In genomic region chr1:167627865-167628641, GRCh38 we compare ENCODE assay signal across 8 cellular contexts. TPM values are rescaled to one million over a fixed set of nuclear protein-coding genes. Genes with fewer than 3 reads are reported as not detected.
DNase-seq lines count a peak whose midpoint lies in the region; ATAC-seq and TF ChIP-seq lines count a peak whose summit lies in the region.

No MANE protein-coding gene starts in this region.

- peaks cover 17% of the 10 kb centered on the region for H3K36me3 Mint-ChIP-seq in activated CD4-positive, alpha-beta T cell treated with anti-CD3 and anti-CD28 coated beads for 36 hours (ENCODE audit: low read depth)

- peaks cover 53% of the 10 kb centered on the region for H3K4me1 Mint-ChIP-seq in activated CD4-positive, alpha-beta T cell treated with anti-CD3 and anti-CD28 coated beads for 36 hours

- peak; percentile 77 for DNase-seq in KG1 (lab: John Stamatoyannopoulos, UW)
- DNase-seq in activated CD4-positive, alpha-beta T cell treated with anti-CD3 and anti-CD28 coated beads for 36 hours, result peak; percentile 87
- peak; percentile 64 for DNase-seq in germinal center (ENCODE audit: low spot score)
- peak; percentile 70 to 71 for DNase-seq in stimulated activated CD8-positive, alpha-beta memory T cell treated with anti-CD3 and anti-CD28 coated beads, Interleukin-15, amount 100 ng/mL, for 48 hours (ENCODE audit: low read depth in 2 of 2)
- no peak for DNase-seq in NCI-H128 (lab: John Stamatoyannopoulos, UW; ENCODE audit: unreplicated experiment)
- no peak for DNase-seq in NCI-H2107 (lab: John Stamatoyannopoulos, UW)

- H3K4me3 Mint-ChIP-seq in activated CD4-positive, alpha-beta T cell treated with anti-CD3 and anti-CD28 coated beads for 36 hours, result peak overlapping the region; percentile 85

- POLR2A ChIA-PET in activated CD4-positive, alpha-beta T cell treated with anti-CD3 and anti-CD28 coated beads for 36 hours (lab: Charles Lee), result interaction anchor here (0.6 to 1.3 kb wide), 3 partner anchors 9 to 76 kb away, joined by 3 to 6 read pairs (median 4); no protein-coding TSS in a partner anchor

- intact Hi-C loops in activated CD4-positive, alpha-beta T cell treated with anti-CD3 and anti-CD28 coated beads for 36 hours (cut with DNase I, micrococcal nuclease), result loop anchor here (1.0 to 5.0 kb wide), 6 partner anchors 9 to 551 kb away; partner anchors contain the start of genes CREG1 (in 1 of the 2) and TIPRL (in 1 of the 2)

- peak overlapping the region; percentile 98 for H3K27ac Mint-ChIP-seq in activated CD4-positive, alpha-beta T cell treated with anti-CD3 and anti-CD28 coated beads for 36 hours

- H3K9me3 Mint-ChIP-seq in activated CD4-positive, alpha-beta T cell treated with anti-CD3 and anti-CD28 coated beads for 36 hours (ENCODE audit: low read depth), result peaks cover 9% of the 10 kb centered on the region

- CTCF ChIA-PET in activated CD4-positive, alpha-beta T cell treated with anti-CD3 and anti-CD28 coated beads for 36 hours (lab: Charles Lee), result interaction anchor here (0.5 to 3.3 kb wide), 9 partner anchors 9 to 113 kb away, joined by 3 to 18 read pairs (median 5); no protein-coding TSS in a partner anchor

- TF ChIP-seq POLR2A in GM10847 (IDR thresholded peaks at IDR 0.05; ENCODE audit: extremely low read depth, insufficient read length), result peak; percentile 43

- ATAC-seq in GM21529 (IDR thresholded peaks at IDR 0.05; ENCODE audit: unreplicated experiment), result peak; percentile 72
- peak; percentile 85 for ATAC-seq in activated CD4-positive, alpha-beta T cell treated with anti-CD3 and anti-CD28 coated beads for 36 hours

- no peaks in the 10 kb centered on the region for H3K27me3 Mint-ChIP-seq in activated CD4-positive, alpha-beta T cell treated with anti-CD3 and anti-CD28 coated beads for 36 hours

RNA-seq across cellular contexts. Expression of gene RCSD1, which starts 2.0 kb away (rescaled TPM):
- 10 to 100 TPM; 59.9 to 62.0 TPM for total RNA-seq in activated CD4-positive, alpha-beta T cell treated with anti-CD3 and anti-CD28 coated beads for 36 hours

Comparison
In these comparisons a context has a peak if more than half of its experiments do, and no peak if none do; other contexts are left out.
1. DNase-seq: peak in KG1 (single experiment), activated CD4-positive, alpha-beta T cell treated with anti-CD3 and anti-CD28 coated beads for 36 hours (single experiment), germinal center (single experiment) and stimulated activated CD8-positive, alpha-beta memory T cell treated with anti-CD3 and anti-CD28 coated beads, Interleukin-15, amount 100 ng/mL, for 48 hours (2 of 2); none in NCI-H128 (single experiment) and NCI-H2107 (single experiment).